Comparison of ENCODE assay signal across 1 cellular context in genomic region chr4:676871-677235, GRCh38.
TF ChIP-seq lines count a peak whose summit lies in the region.

No MANE protein-coding gene starts in this region.

TF ChIP-seq in HCT116, 20 proteins besides CTCF, POLR2A, EP300 and RAD21:
- TF ChIP-seq REST (IDR thresholded peaks at IDR 0.05; ENCODE audit: low read depth) (no peak), SIN3A (IDR thresholded peaks at IDR 0.05; ENCODE audit: low read depth) (no peak), MAX (IDR thresholded peaks at IDR 0.05) (no peak), ELF1 (IDR thresholded peaks at IDR 0.05; ENCODE audit: borderline replicate concordance, low read depth) (no peak), EGR1 (IDR thresholded peaks at IDR 0.05; ENCODE audit: low read depth) (no peak), ZNF274 (IDR thresholded peaks at IDR 0.05; ENCODE audit: low read depth, low read length) (no peak)
